In genomic region chr17:17833664-17834357, GRCh38 we compare ENCODE assay signal across 11 cellular contexts. TPM values are rescaled to one million over a fixed set of nuclear protein-coding genes. Genes with fewer than 3 reads are reported as not detected.
DNase-seq lines count a peak whose midpoint lies in the region; ATAC-seq, FAIRE-seq and TF ChIP-seq lines count a peak whose summit lies in the region.
"Had no signal": no experiment of that assay in that cellular context is flagged by ENCODE, and none has a peak within 500 bp of the region (broad histone marks: within the 10 kb centered on the region; RNA-seq: fewer than 3 reads in every experiment).

No MANE protein-coding gene starts in this region.

- H4K8ac ChIP-seq in H9 (replicated peaks; ENCODE audit: insufficient read length, low read depth, low read length): no peak overlapping the region

- ATAC-seq in A549 (no peak), HepG2 (no peak)
- ATAC-seq: left cardiac atrium had no signal

- no peak overlapping the region for H3K56ac ChIP-seq in H9 (ENCODE audit: insufficient read length, low read depth, low read length)

- H3K79me2 ChIP-seq in H9 (ENCODE audit: insufficient read depth, low read length) (peaks cover 22% of the 10 kb centered on the region; the same call in 1 of the 2 replicates), HepG2 (ENCODE audit: insufficient read depth, low read length) (peaks cover 71% of the 10 kb centered on the region)

- H4K5ac ChIP-seq in H9 (ENCODE audit: insufficient read length, low read depth, low read length): no peak overlapping the region

- H3K4me1 ChIP-seq in A549 (peaks cover 85% of the 10 kb centered on the region), H9 (ENCODE audit: insufficient read depth, low read length) (peaks cover 10% of the 10 kb centered on the region; the same call in 1 of the 2 replicates), HepG2 (ENCODE audit: insufficient read depth, low read length) (peaks cover 87% of the 10 kb centered on the region)

- no peak overlapping the region for H2BK5ac ChIP-seq in H9 (ENCODE audit: insufficient read length, low read length)

- H3K4me2 ChIP-seq in A549 (peak overlapping the region; percentile 93), H9 (ENCODE audit: insufficient read depth, insufficient read length, low read length) (no peak overlapping the region), HepG2 (ENCODE audit: low read depth, low read length) (peak overlapping the region; percentile 91)

- WGBS in A549 (ENCODE audit: missing lambda C conversion rate): 83% methylated on average over 8 of the region's 8 CpGs
- WGBS in H9 (ENCODE audit: extremely low coverage, insufficient read length, low lambda C conversion rate): no CpG with 5 or more reads among the region's 8 CpGs
- WGBS in HepG2 (ENCODE audit: low lambda C conversion rate): 84% methylated on average over 8 of the region's 8 CpGs

- H3K14ac ChIP-seq in H9 (ENCODE audit: insufficient read depth, low read length): no peak overlapping the region

- peak overlapping the region; percentile 31 to 98; a peak in 4 of 6 replicates for H3K27ac ChIP-seq in A549
- H3K27ac ChIP-seq in H9 (ENCODE audit: insufficient read length, low read depth, low read length): no peak overlapping the region
- H3K27ac ChIP-seq in HepG2 (ENCODE audit: extremely low read length, insufficient read depth, low read length): peak overlapping the region; percentile 41

- peak overlapping the region in 1 of 2 experiments; percentile 0; a peak in 1 of 5 replicates for H3K4me3 Mint-ChIP-seq in H9
- H3K4me3 Mint-ChIP-seq in activated CD4-positive, alpha-beta memory T cell treated with anti-CD3 and anti-CD28 coated beads for 36 hours: peak overlapping the region; percentile 89

- TF ChIP-seq CTCF in A549 (IDR thresholded peaks at IDR 0.05) (no peak), H9 (conservative IDR thresholded peaks at IDR 0.05) (no peak), HepG2 (CRISPR knock-in tag; IDR thresholded peaks at IDR 0.05) (no peak)

- H2BK120ac ChIP-seq in H9 (ENCODE audit: low read depth, low read length, poor library complexity, severe bottlenecking): no peak overlapping the region

- TF ChIP-seq RAD21 in A549 (conservative IDR thresholded peaks at IDR 0.05 in 1 of 2, IDR thresholded peaks at IDR 0.05 in 1 of 2): no peak
- no peak for TF ChIP-seq RAD21 in HepG2 (CRISPR knock-in tag; IDR thresholded peaks at IDR 0.05)

- no peaks in the 10 kb centered on the region for H3K27me3 ChIP-seq in H9 (ENCODE audit: insufficient read depth, low read length)
- no peaks in the 10 kb centered on the region for H3K27me3 ChIP-seq in HepG2 (ENCODE audit: control insufficient read depth in 1 of 2, insufficient read depth in 2 of 2, low read length in 2 of 2)

- CTCF ChIA-PET in A549 (lab: Yijun Ruan, JAX): interaction anchor here (0.6 to 30.5 kb wide), 4 partner anchors 20 to 85 kb away, joined by 4 to 859 read pairs (median 210); no protein-coding TSS in a partner anchor
- CTCF ChIA-PET in activated CD4-positive, alpha-beta memory T cell treated with anti-CD3 and anti-CD28 coated beads for 36 hours (lab: Charles Lee): interaction anchor here (0.6 to 1.8 kb wide), 7 partner anchors 13 to 384 kb away, joined by 3 to 5 read pairs (median 3); no protein-coding TSS in a partner anchor
- CTCF ChIA-PET in HepG2 (lab: Yijun Ruan, JAX; ENCODE audit: low intra/inter-chr PET ratio, low total read pairs): no interaction called here

- no peak for DNase-seq in A549 (ENCODE audit: low read depth in 1 of 2, low spot score in 1 of 2)
- DNase-seq in H9: no peak
- DNase-seq in activated CD4-positive, alpha-beta memory T cell treated with anti-CD3 and anti-CD28 coated beads for 36 hours: no peak
- DNase-seq in HepG2 (ENCODE audit: low spot score): no peak
- no peak for DNase-seq in stimulated activated CD4-positive, alpha-beta T cell treated with anti-CD3 and anti-CD28 coated beads, Interleukin-1b, Interleukin-23, amount 100 ng/mL, for 48 hours
- DNase-seq in G401 (ENCODE audit: low spot score): no peak
- no peak for DNase-seq in kidney glomerular epithelial cell (lab: John Stamatoyannopoulos, UW)
- DNase-seq in NOMO-1 treated with dmso at 0.1 percent for 144 hours (lab: John Stamatoyannopoulos, UW; ENCODE audit: unreplicated experiment): no peak
- DNase-seq: left cardiac atrium had no signal

- no peak overlapping the region for H3T11ph ChIP-seq in H9 (ENCODE audit: low read length)

- H3K36me3 Mint-ChIP-seq in H9 (ENCODE audit: insufficient read depth in 1 of 3, low read depth in 3 of 3): peaks cover 8 to 41% (median 34%) of the 10 kb centered on the region in 3 experiments; a peak in 6 of 7 replicates
- peaks cover 45% of the 10 kb centered on the region for H3K36me3 Mint-ChIP-seq in activated CD4-positive, alpha-beta memory T cell treated with anti-CD3 and anti-CD28 coated beads for 36 hours

- no peak for FAIRE-seq in A549 (lab: Jason Lieb, UNC)
- no peak for FAIRE-seq in HepG2 (lab: Jason Lieb, UNC)
- FAIRE-seq: bronchial epithelial cell had no signal

- peak overlapping the region in 2 of 3 experiments; percentile 0 to 20; a peak in 1 of 7 replicates for H3K27ac Mint-ChIP-seq in H9
- peak overlapping the region; percentile 96 for H3K27ac Mint-ChIP-seq in activated CD4-positive, alpha-beta memory T cell treated with anti-CD3 and anti-CD28 coated beads for 36 hours

- H2BK15ac ChIP-seq in H9 (ENCODE audit: low read depth, low read length): no peak overlapping the region

- in situ Hi-C loops in HepG2 (cut with HindIII; ENCODE audit: extremely low pct_ligation_motif_present, low pct_unique_long_range_greater_than_20kb) (no loop called here), G401 (cut with HindIII; ENCODE audit: low sequenced_read_pairs) (no loop called here)

- POLR2A ChIA-PET in A549 (lab: Yijun Ruan, JAX) (interaction anchor here (0.6 to 5.7 kb wide), 4 partner anchors 8 to 1441 kb away, joined by 4 to 105 read pairs (median 4); no protein-coding TSS in a partner anchor), HepG2 (lab: Yijun Ruan, JAX) (interaction anchor here (0.6 kb wide), 1 partner anchor 22 kb away, joined by 3 read pairs; no protein-coding TSS in a partner anchor)
- POLR2A ChIA-PET in activated CD4-positive, alpha-beta memory T cell treated with anti-CD3 and anti-CD28 coated beads for 36 hours (lab: Charles Lee): interaction anchor here (6.7 to 6.9 kb wide), 3 partner anchors 10 to 21 kb away, joined by 99 to 135 read pairs (median 110); no protein-coding TSS in a partner anchor

- no peak for TF ChIP-seq POLR2A in A549 (IDR thresholded peaks at IDR 0.05; ENCODE audit: low read length)
- TF ChIP-seq POLR2A in HepG2 (IDR thresholded peaks at IDR 0.05; ENCODE audit: insufficient read depth in 1 of 2, low read depth in 2 of 2, low read length in 2 of 2): no peak

- no peaks in the 10 kb centered on the region; a peak in 1 of 5 replicates for H3K9me3 Mint-ChIP-seq in H9
- H3K9me3 Mint-ChIP-seq in activated CD4-positive, alpha-beta memory T cell treated with anti-CD3 and anti-CD28 coated beads for 36 hours: no peaks in the 10 kb centered on the region

- no peak overlapping the region for H3K23ac ChIP-seq in H9 (ENCODE audit: insufficient read length, low read depth, low read length)

- peaks cover 51 to 65% of the 10 kb centered on the region in 2 experiments for H3K4me1 Mint-ChIP-seq in H9
- H3K4me1 Mint-ChIP-seq in activated CD4-positive, alpha-beta memory T cell treated with anti-CD3 and anti-CD28 coated beads for 36 hours (ENCODE audit: low read depth): peaks cover 56% of the 10 kb centered on the region

- intact Hi-C loops in activated CD4-positive, alpha-beta memory T cell treated with anti-CD3 and anti-CD28 coated beads for 36 hours (cut with micrococcal nuclease): loop anchor here (1.0 kb wide), 1 partner anchor 9 kb away; no protein-coding TSS in a partner anchor
- intact Hi-C loops in HepG2 (cut with micrococcal nuclease; ENCODE audit: unreplicated experiment): no loop called here

- H3K9ac ChIP-seq in H9 (ENCODE audit: extremely low read depth, insufficient read length, low read length) (no peak overlapping the region), HepG2 (ENCODE audit: insufficient read depth, low read depth, low read length) (0 out of 2 replicates have a peak overlapping the region, but pooled peaks have one; percentile 7)

- no peak overlapping the region for H2AK5ac ChIP-seq in H9 (ENCODE audit: insufficient read length, low read length)

- no peak overlapping the region for H4K91ac ChIP-seq in H9 (ENCODE audit: insufficient read length, low read depth, low read length)

- H2AFZ ChIP-seq in H9 (ENCODE audit: low read length) (no peak overlapping the region), HepG2 (ENCODE audit: low read length) (no peak overlapping the region)

- H4K20me1 ChIP-seq in H9 (ENCODE audit: control insufficient read depth, insufficient read depth, insufficient read length): no peaks in the 10 kb centered on the region
- H4K20me1 ChIP-seq in HepG2 (ENCODE audit: insufficient read depth, low read length): peaks cover 47% of the 10 kb centered on the region; the same call in 1 of the 2 replicates

- no peak overlapping the region for H3K4me3 ChIP-seq in A549
- H3K4me3 ChIP-seq in HepG2 (replicated peaks in 1 of 3; ENCODE audit: insufficient read depth in 1 of 3, low read depth in 2 of 3, low read length in 3 of 3): no peak overlapping the region
- H3K4me3 ChIP-seq: prostate gland had no signal

- peaks cover 5% of the 10 kb centered on the region for H3K79me1 ChIP-seq in H9 (ENCODE audit: insufficient read depth, low read depth, low read length, poor library complexity, severe bottlenecking)

- no peak for TF ChIP-seq EP300 in A549 (IDR thresholded peaks at IDR 0.05)
- no peak for TF ChIP-seq EP300 in HepG2 (IDR thresholded peaks at IDR 0.05; ENCODE audit: low read depth in 2 of 2, low read length in 2 of 2)
- no peak for TF ChIP-seq EP300 in HepG2 (CRISPR knock-in tag; IDR thresholded peaks at IDR 0.05; ENCODE audit: borderline replicate concordance)

- H2BK20ac ChIP-seq in H9 (ENCODE audit: low read depth, low read length, poor library complexity, severe bottlenecking): no peak overlapping the region

- no peaks in the 10 kb centered on the region for H3K27me3 Mint-ChIP-seq in H9 (ENCODE audit: low read depth)
- no peaks in the 10 kb centered on the region for H3K27me3 Mint-ChIP-seq in activated CD4-positive, alpha-beta memory T cell treated with anti-CD3 and anti-CD28 coated beads for 36 hours

- no peak overlapping the region for H3K4ac ChIP-seq in H9 (ENCODE audit: low read depth, low read length)

- no peak overlapping the region for H3K18ac ChIP-seq in H9 (ENCODE audit: insufficient read length, low read depth, low read length)

- peaks cover 7 to 24% of the 10 kb centered on the region in 2 experiments for H3K36me3 ChIP-seq in HepG2 (replicated peaks in 1 of 2; ENCODE audit: control insufficient read depth in 1 of 2, insufficient read depth in 2 of 2, low read length in 2 of 2)
- H3K36me3 ChIP-seq: prostate gland had no signal

- no peak overlapping the region for H2BK12ac ChIP-seq in H9 (ENCODE audit: insufficient read length, low read depth, low read length)

- peaks cover 9% of the 10 kb centered on the region for H3K23me2 ChIP-seq in H9 (ENCODE audit: insufficient read length, low read depth, low read length, poor library complexity, severe bottlenecking)

- no TSS peak for BruUV-seq in HepG2 (replicated peaks; lab: Mats Ljungman, UMichigan)

- H3K9me3 ChIP-seq in A549 (no peaks in the 10 kb centered on the region), H9 (ENCODE audit: control insufficient read depth, low read depth, low read length) (no peaks in the 10 kb centered on the region), HepG2 (ENCODE audit: low read length) (no peaks in the 10 kb centered on the region)
- H3K9me3 ChIP-seq: prostate gland had no signal

RNA-seq across cellular contexts. Expression of gene SREBF1, which starts 3.0 kb away (rescaled TPM):
- polyA plus RNA-seq in A549 (2011; rRNA removed) (47.4 and 54.6 TPM in 2 replicates), A549 (2017; fragmentation: RNase III; extraction: RNeasy Plus Mini Kit Qiagen cat#74134 plus additional on column Dnase treatment) (90.3 to 175 TPM (median 159 TPM) in 3 replicates), HepG2 (2011; rRNA removed) (38.0 and 57.5 TPM in 2 replicates)
- polyA plus RNA-seq in A549 (2012; cell fraction: cytosol; rRNA removed): 52.7 and 75.7 TPM in 2 replicates
- 415 and 599 TPM in 2 replicates for polyA plus RNA-seq in A549 (2012; cell fraction: nucleus; rRNA removed)
- polyA minus RNA-seq in A549 (2011; rRNA and poly(A)+ RNA removed): 75.5 and 133 TPM in 2 replicates
- total RNA-seq in H9 (2021) (76.2 and 81.9 TPM in 2 replicates), HepG2 (2016; rRNA removed; fragmentation: Illumina TruSeq; extraction: Trizol) (12.6 and 34.3 TPM in 2 replicates)
- total RNA-seq in activated CD4-positive, alpha-beta memory T cell treated with anti-CD3 and anti-CD28 coated beads for 36 hours: 100 to 1,000 TPM in 1 of 2 experiments, 10 to 100 TPM in 1; 93.7 to 106 TPM
- 17.8 and 21.9 TPM in 2 replicates for total RNA-seq in HepG2 (2016; cell fraction: cytosol; rRNA removed; fragmentation: Illumina TruSeq; extraction: Trizol; ENCODE audit: low read depth)
- total RNA-seq in HepG2 (2016; cell fraction: insoluble cytoplasmic fraction; rRNA removed; fragmentation: Illumina TruSeq; extraction: Trizol): 11.7 and 40.3 TPM in 2 replicates
- 12.6 and 16.8 TPM in 2 replicates for total RNA-seq in HepG2 (2016; cell fraction: membrane; rRNA removed; fragmentation: Illumina TruSeq; extraction: Trizol)
- 53.2 and 57.7 TPM in 2 replicates for total RNA-seq in HepG2 (2016; cell fraction: nucleus; rRNA removed; fragmentation: Illumina TruSeq; extraction: Trizol)
- polyA plus RNA-seq in HepG2 (2011; cell fraction: cytosol; rRNA removed): 16.6 and 23.2 TPM in 2 replicates
- 385 and 409 TPM in 2 replicates for polyA plus RNA-seq in HepG2 (2011; cell fraction: nucleus; rRNA removed)
- 60.2 and 60.8 TPM in 2 replicates for polyA plus RNA-seq in HepG2 (2012)
- 3.6 and 4.8 TPM in 2 replicates for polyA plus RNA-seq in HepG2 (2016; cell fraction: cytosol; fragmentation: Illumina TruSeq; extraction: Trizol; ENCODE audit: low read depth)
- 11.3 and 14.1 TPM in 2 replicates for polyA plus RNA-seq in HepG2 (2016; cell fraction: insoluble cytoplasmic fraction; fragmentation: Illumina TruSeq; extraction: Trizol; ENCODE audit: low read depth)
- polyA plus RNA-seq in HepG2 (2016; cell fraction: membrane; fragmentation: Illumina TruSeq; extraction: Trizol; ENCODE audit: low read depth): 7.4 and 8.0 TPM in 2 replicates
- polyA plus RNA-seq in HepG2 (2016; cell fraction: nucleus; fragmentation: Illumina TruSeq; extraction: Trizol; ENCODE audit: insufficient read depth, low read depth): 156 and 162 TPM in 2 replicates
- 70.2 and 130 TPM in 2 replicates for polyA minus RNA-seq in HepG2 (2011; rRNA and poly(A)+ RNA removed; ENCODE audit: low replicate concordance)
- polyA minus RNA-seq in HepG2 (2011; cell fraction: cytosol; rRNA and poly(A)+ RNA removed): 35.3 and 56.1 TPM in 2 replicates
- 93.2 and 119 TPM in 2 replicates for polyA minus RNA-seq in HepG2 (2011; cell fraction: nucleus; rRNA and poly(A)+ RNA removed)
- total RNA-seq in G401 (2014; rRNA removed; shearing (Covaris generic)): 116 and 155 TPM in 2 replicates
